2 cellular contexts compared by ENCODE assay signal in the genomic region with DNA sequence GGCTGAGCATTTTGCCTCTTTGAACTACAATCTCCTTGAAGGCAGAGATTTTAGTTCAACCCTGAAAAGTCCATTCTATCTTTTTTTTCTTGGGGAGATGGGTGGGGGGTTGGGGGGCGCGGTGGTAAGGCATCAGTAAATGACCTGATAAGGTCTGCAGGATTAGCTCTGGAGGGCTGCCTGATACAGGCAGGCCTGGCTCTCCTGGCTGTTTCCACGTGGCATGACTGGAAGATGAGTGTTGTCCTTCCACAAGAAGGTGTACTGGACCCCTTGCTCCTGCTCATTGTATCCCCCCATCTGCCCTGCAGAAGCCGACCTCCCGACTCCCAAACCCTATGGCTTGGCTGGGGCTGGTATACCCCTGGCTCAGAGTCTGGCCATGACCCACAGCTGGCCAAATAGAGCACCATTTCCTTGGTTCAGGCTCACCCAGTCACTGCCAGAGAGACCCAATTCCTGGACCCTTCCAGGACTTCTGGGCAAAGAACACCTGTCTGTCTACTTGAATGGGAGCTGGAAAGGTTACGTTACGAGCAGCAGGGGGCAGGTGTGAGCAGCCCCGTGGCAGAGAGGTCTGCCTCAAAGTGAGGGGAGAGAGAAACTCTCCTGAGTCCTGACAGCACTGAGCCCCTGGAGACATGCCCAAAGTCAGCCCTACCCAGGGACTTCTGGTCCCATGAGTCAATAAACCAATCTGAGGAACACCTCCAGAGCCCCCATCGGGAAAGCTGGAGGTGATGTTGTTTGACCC.
TF ChIP-seq lines count a peak whose summit lies in the region.

No MANE protein-coding gene starts in this region.

TF ChIP-seq in A549, 52 proteins besides CTCF, POLR2A, EP300 and RAD21 (continued from another document):
- TF ChIP-seq, protein P1, sequence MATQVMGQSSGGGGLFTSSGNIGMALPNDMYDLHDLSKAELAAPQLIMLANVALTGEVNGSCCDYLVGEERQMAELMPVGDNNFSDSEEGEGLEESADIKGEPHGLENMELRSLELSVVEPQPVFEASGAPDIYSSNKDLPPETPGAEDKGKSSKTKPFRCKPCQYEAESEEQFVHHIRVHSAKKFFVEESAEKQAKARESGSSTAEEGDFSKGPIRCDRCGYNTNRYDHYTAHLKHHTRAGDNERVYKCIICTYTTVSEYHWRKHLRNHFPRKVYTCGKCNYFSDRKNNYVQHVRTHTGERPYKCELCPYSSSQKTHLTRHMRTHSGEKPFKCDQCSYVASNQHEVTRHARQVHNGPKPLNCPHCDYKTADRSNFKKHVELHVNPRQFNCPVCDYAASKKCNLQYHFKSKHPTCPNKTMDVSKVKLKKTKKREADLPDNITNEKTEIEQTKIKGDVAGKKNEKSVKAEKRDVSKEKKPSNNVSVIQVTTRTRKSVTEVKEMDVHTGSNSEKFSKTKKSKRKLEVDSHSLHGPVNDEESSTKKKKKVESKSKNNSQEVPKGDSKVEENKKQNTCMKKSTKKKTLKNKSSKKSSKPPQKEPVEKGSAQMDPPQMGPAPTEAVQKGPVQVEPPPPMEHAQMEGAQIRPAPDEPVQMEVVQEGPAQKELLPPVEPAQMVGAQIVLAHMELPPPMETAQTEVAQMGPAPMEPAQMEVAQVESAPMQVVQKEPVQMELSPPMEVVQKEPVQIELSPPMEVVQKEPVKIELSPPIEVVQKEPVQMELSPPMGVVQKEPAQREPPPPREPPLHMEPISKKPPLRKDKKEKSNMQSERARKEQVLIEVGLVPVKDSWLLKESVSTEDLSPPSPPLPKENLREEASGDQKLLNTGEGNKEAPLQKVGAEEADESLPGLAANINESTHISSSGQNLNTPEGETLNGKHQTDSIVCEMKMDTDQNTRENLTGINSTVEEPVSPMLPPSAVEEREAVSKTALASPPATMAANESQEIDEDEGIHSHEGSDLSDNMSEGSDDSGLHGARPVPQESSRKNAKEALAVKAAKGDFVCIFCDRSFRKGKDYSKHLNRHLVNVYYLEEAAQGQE (IDR thresholded peaks at IDR 0.05): no peak
- TF ChIP-seq, protein P2, sequence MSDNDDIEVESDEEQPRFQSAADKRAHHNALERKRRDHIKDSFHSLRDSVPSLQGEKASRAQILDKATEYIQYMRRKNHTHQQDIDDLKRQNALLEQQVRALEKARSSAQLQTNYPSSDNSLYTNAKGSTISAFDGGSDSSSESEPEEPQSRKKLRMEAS (IDR thresholded peaks at IDR 0.05): 0 out of 2 replicates have a peak, but pooled peaks have one; percentile 30
- TF ChIP-seq BHLHE40 (IDR thresholded peaks at IDR 0.05; ENCODE audit: low read depth, low read length) (no peak), JUN (IDR thresholded peaks at IDR 0.05) (no peak)

TF ChIP-seq in WTC11, 78 proteins besides CTCF, POLR2A, EP300 and RAD21 (continued from another document):
- TF ChIP-seq, protein P3, sequence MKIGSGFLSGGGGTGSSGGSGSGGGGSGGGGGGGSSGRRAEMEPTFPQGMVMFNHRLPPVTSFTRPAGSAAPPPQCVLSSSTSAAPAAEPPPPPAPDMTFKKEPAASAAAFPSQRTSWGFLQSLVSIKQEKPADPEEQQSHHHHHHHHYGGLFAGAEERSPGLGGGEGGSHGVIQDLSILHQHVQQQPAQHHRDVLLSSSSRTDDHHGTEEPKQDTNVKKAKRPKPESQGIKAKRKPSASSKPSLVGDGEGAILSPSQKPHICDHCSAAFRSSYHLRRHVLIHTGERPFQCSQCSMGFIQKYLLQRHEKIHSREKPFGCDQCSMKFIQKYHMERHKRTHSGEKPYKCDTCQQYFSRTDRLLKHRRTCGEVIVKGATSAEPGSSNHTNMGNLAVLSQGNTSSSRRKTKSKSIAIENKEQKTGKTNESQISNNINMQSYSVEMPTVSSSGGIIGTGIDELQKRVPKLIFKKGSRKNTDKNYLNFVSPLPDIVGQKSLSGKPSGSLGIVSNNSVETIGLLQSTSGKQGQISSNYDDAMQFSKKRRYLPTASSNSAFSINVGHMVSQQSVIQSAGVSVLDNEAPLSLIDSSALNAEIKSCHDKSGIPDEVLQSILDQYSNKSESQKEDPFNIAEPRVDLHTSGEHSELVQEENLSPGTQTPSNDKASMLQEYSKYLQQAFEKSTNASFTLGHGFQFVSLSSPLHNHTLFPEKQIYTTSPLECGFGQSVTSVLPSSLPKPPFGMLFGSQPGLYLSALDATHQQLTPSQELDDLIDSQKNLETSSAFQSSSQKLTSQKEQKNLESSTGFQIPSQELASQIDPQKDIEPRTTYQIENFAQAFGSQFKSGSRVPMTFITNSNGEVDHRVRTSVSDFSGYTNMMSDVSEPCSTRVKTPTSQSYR (CRISPR knock-in tag; IDR thresholded peaks at IDR 0.05): no peak
- TF ChIP-seq ZNF317 (CRISPR knock-in tag; IDR thresholded peaks at IDR 0.05; ENCODE audit: borderline replicate concordance, low read depth) (no peak), SMAD4 (CRISPR knock-in tag; IDR thresholded peaks at IDR 0.05) (no peak)
- TF ChIP-seq, protein P4, sequence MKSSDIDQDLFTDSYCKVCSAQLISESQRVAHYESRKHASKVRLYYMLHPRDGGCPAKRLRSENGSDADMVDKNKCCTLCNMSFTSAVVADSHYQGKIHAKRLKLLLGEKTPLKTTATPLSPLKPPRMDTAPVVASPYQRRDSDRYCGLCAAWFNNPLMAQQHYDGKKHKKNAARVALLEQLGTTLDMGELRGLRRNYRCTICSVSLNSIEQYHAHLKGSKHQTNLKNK (CRISPR knock-in tag; IDR thresholded peaks at IDR 0.05): no peak
